33 cellular contexts compared by ENCODE assay signal in the genomic region with DNA sequence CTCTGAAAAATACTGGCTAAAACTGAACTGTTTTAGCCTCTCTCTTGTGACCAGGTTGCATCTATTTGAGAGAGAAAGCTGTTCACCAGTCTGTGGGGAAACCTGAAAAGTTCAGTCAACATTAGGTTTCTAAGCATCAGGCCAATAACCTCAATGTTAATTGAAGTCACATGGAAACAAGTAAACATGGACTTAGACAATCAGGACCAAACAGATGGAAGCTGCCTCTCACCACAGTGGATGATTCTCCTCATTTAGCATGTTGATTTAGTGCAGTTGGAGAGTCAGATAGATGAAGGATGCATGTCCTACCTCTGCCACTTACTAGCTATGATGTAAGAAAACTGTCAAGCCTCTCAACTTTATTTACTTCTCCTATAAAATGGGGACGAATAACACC. TPM values are rescaled to one million over a fixed set of nuclear protein-coding genes. Genes with fewer than 3 reads are reported as not detected.
DNase-seq lines count a peak whose midpoint lies in the region; ATAC-seq, FAIRE-seq and TF ChIP-seq lines count a peak whose summit lies in the region.
"Had no signal": no experiment of that assay in that cellular context is flagged by ENCODE, and none has a peak within 500 bp of the region (broad histone marks: within the 10 kb centered on the region; RNA-seq: fewer than 3 reads in every experiment).

No MANE protein-coding gene starts in this region.

- no peak overlapping the region for H3K27ac ChIP-seq in K562 (ENCODE audit: extremely low read depth, low read depth, low read length)
- H3K27ac ChIP-seq in GM23338 (ENCODE audit: low read depth) = no peak overlapping the region
- H3K27ac ChIP-seq: breast epithelium, GM23248, heart left ventricle, spleen had no signal

- no peaks in the 10 kb centered on the region for H3K79me2 ChIP-seq in K562 (ENCODE audit: control insufficient read depth, insufficient read depth, low read length)
- H3K79me2 ChIP-seq in GM23338 (replicated peaks; ENCODE audit: insufficient read depth) = no peaks in the 10 kb centered on the region

- H2AFZ ChIP-seq in K562 (ENCODE audit: low read depth, low read length) = no peak overlapping the region
- H2AFZ ChIP-seq in GM23338 = no peak overlapping the region; the same call in 1 of the 2 replicates
- H2AFZ ChIP-seq: GM23248 had no signal

- TF ChIP-seq EP300 in K562 (IDR thresholded peaks at IDR 0.05; ENCODE audit: low read length) = 0 out of 2 replicates have a peak, but pooled peaks have one; percentile 9

- no peaks in the 10 kb centered on the region for H3K4me1 Mint-ChIP-seq in GM23338
- H3K4me1 Mint-ChIP-seq: stimulated activated effector memory CD8-positive, alpha-beta T cell treated with anti-CD3 and anti-CD28 coated beads, Interleukin-12 subunit alpha, Interleukin-12 subunit beta, amount 100 ng/mL, for 72 hours had no signal

- H3K4me3 ChIP-seq in K562 = no peak overlapping the region
- H3K4me3 ChIP-seq in GM23338 = no peak overlapping the region
- H3K4me3 ChIP-seq: breast epithelium, GM23248, heart left ventricle, spleen had no signal

- FAIRE-seq in K562 (lab: Jason Lieb, UNC) = no peak
- FAIRE-seq: GM18507 had no signal

- CTCF ChIA-PET in K562 (lab: Yijun Ruan, JAX; ENCODE audit: low intra/inter-chr PET ratio) = no interaction called here

- H3K36me3 Mint-ChIP-seq in GM23338 (ENCODE audit: low read depth) = no peaks in the 10 kb centered on the region
- H3K36me3 Mint-ChIP-seq: natural killer cell treated with Interleukin-12 subunit alpha and Interleukin-12 subunit beta and Interleukin-15 and Interleukin-18, amount 100 ng/mL, for 72 hours; stimulated activated effector memory CD8-positive, alpha-beta T cell treated with anti-CD3 and anti-CD28 coated beads, Interleukin-12 subunit alpha, Interleukin-12 subunit beta, amount 100 ng/mL, for 72 hours had no signal

- ATAC-seq in K562 (no peak), GM23338 (no peak), HG03378 (IDR thresholded peaks at IDR 0.05; ENCODE audit: unreplicated experiment) (no peak)
- ATAC-seq: heart left ventricle; natural killer cell treated with Interleukin-12 subunit alpha and Interleukin-12 subunit beta and Interleukin-15 and Interleukin-18, amount 100 ng/mL, for 72 hours; stimulated activated effector memory CD8-positive, alpha-beta T cell treated with anti-CD3 and anti-CD28 coated beads, Interleukin-12 subunit alpha, Interleukin-12 subunit beta, amount 100 ng/mL, for 72 hours had no signal

- H4K20me1 ChIP-seq in K562 (replicated peaks; ENCODE audit: control insufficient read depth, insufficient read depth, low read length) = no peaks in the 10 kb centered on the region
- H4K20me1 ChIP-seq in GM23338 (replicated peaks; ENCODE audit: insufficient read depth) = no peaks in the 10 kb centered on the region

- no peak overlapping the region for H3K9ac ChIP-seq in K562 (ENCODE audit: insufficient read depth in 1 of 2, low read depth in 2 of 2, low read length in 2 of 2)
- H3K9ac ChIP-seq: GM23248 had no signal

- TF ChIP-seq POLR2A in K562 (conservative IDR thresholded peaks at IDR 0.05) = no peak

- WGBS in K562 (ENCODE audit: insufficient coverage, low coverage, missing lambda C conversion rate) = 0% methylated on average over 1 of the region's 1 CpG

- H3K27me3 ChIP-seq in K562 (ENCODE audit: control insufficient read depth in 2 of 2, insufficient read depth in 2 of 2, low read length in 2 of 2) (peaks cover 0 to 4% of the 10 kb centered on the region in 2 experiments; a peak in 2 of 5 replicates), GM23338 (ENCODE audit: insufficient read depth) (no peaks in the 10 kb centered on the region)
- H3K27me3 ChIP-seq: breast epithelium had no signal

- H3K4me2 ChIP-seq in K562 (ENCODE audit: insufficient read depth, low read length) (no peak overlapping the region), GM23338 (no peak overlapping the region)

- peaks cover 7% of the 10 kb centered on the region for H3K27me3 Mint-ChIP-seq in GM23338 (ENCODE audit: insufficient read depth, low read depth, poor library complexity)

- no peaks in the 10 kb centered on the region for H3K9me1 ChIP-seq in K562 (ENCODE audit: control insufficient read depth, insufficient read depth, low read length)

- no peaks in the 10 kb centered on the region for H3K9me3 ChIP-seq in K562 (replicated peaks; ENCODE audit: control insufficient read depth, insufficient read depth, low read depth, low read length)
- H3K9me3 ChIP-seq: breast epithelium, heart left ventricle, spleen had no signal

- in situ Hi-C loops in K562 (cut with MboI) = no loop called here

- no peak for TF ChIP-seq RAD21 in K562 (CRISPR knock-in tag; conservative IDR thresholded peaks at IDR 0.05 in 1 of 2, IDR thresholded peaks at IDR 0.05 in 1 of 2)

- H3K36me3 ChIP-seq in K562 (ENCODE audit: control insufficient read depth, insufficient read depth, low read length) (no peaks in the 10 kb centered on the region), GM23338 (ENCODE audit: insufficient read depth) (no peaks in the 10 kb centered on the region)
- H3K36me3 ChIP-seq: breast epithelium, heart left ventricle, spleen had no signal

- POLR2A ChIA-PET in K562 (lab: Yijun Ruan, JAX) = interaction anchor here (1.0 kb wide), 1 partner anchor 9 kb away, joined by 4 read pairs; no protein-coding TSS in a partner anchor

- DNase-seq in NCI-H82 (lab: John Stamatoyannopoulos, UW) = peak; percentile 55
- no peak for DNase-seq in NCI-H82 treated with DMSO at 0.1 percent for 48 hours (lab: John Stamatoyannopoulos, UW; ENCODE audit: unreplicated experiment)
- peak; percentile 74 for DNase-seq in NCI-H345 treated with DMSO at 0.1 percent for 48 hours (lab: John Stamatoyannopoulos, UW; ENCODE audit: unreplicated experiment)
- DNase-seq in K562 (ENCODE audit: extremely low read depth in 1 of 4, low spot score in 3 of 4) = no peak
- DNase-seq in GM23338 (ENCODE audit: low spot score) = no peak
- no peak for DNase-seq in kidney glomerular epithelial cell (lab: John Stamatoyannopoulos, UW)
- DNase-seq in kidney tubule cell (ENCODE audit: low spot score) = no peak
- DNase-seq: activated CD4-positive, alpha-beta T cell treated with anti-CD3 and anti-CD28 coated beads for 48 hours; activated naive CD4-positive, alpha-beta T cell treated with anti-CD3 and anti-CD28 coated beads for 36 hours; activated T-cell treated with anti-CD3 and anti-CD28 coated beads, Interleukin-2, amount 50 U/mL, for 48 hours; amniotic stem cell; CD4-positive, alpha-beta T cell; effector memory CD4-positive, alpha-beta T cell; GDM1; GM23248; heart left ventricle; NCI-H2171 treated with DMSO at 0.1 percent for 48 hours; spleen; stimulated activated CD4-positive, alpha-beta T cell treated with anti-CD3 and anti-CD28 coated beads, Interleukin-2, amount 100 ng/mL, for 48 hours; substantia nigra had no signal

- intact Hi-C loops in K562 (cut with micrococcal nuclease) = loop anchor here (5.0 kb wide), 1 partner anchor 47 kb away; no protein-coding TSS in a partner anchor

- TF ChIP-seq CTCF in K562 (IDR thresholded peaks at IDR 0.05 in 2 of 3, conservative IDR thresholded peaks at IDR 0.05 in 1 of 3; ENCODE audit: insufficient read depth in 2 of 3, low read depth in 1 of 3, low read length in 3 of 3) = no peak
- TF ChIP-seq CTCF in GM23338 (conservative IDR thresholded peaks at IDR 0.05; ENCODE audit: low read depth in 2 of 2) = no peak

- no peaks in the 10 kb centered on the region for H3F3A ChIP-seq in GM23338 (replicated peaks; ENCODE audit: low read depth)

- H3K4me3 Mint-ChIP-seq in GM23338 = no peak overlapping the region
- H3K4me3 Mint-ChIP-seq: activated naive CD4-positive, alpha-beta T cell treated with anti-CD3 and anti-CD28 coated beads for 36 hours; CD4-positive, alpha-beta T cell; natural killer cell treated with Interleukin-12 subunit alpha and Interleukin-12 subunit beta and Interleukin-15 and Interleukin-18, amount 100 ng/mL, for 72 hours; stimulated activated effector memory CD8-positive, alpha-beta T cell treated with anti-CD3 and anti-CD28 coated beads, Interleukin-12 subunit alpha, Interleukin-12 subunit beta, amount 100 ng/mL, for 72 hours; T-helper 1 cell treated with Interleukin-12 subunit alpha and Interleukin-12 subunit beta and Interleukin-4 antibody, amounts not matched to agents 30 μg/mL and 1 μg/mL, for 36 hours had no signal

- no TSS peak for BruUV-seq in K562 (replicated peaks; lab: Mats Ljungman, UMichigan)

- no peak overlapping the region for H3K27ac Mint-ChIP-seq in GM23338
- H3K27ac Mint-ChIP-seq: activated naive CD4-positive, alpha-beta T cell treated with anti-CD3 and anti-CD28 coated beads for 36 hours; CD4-positive, alpha-beta T cell; natural killer cell treated with Interleukin-12 subunit alpha and Interleukin-12 subunit beta and Interleukin-15 and Interleukin-18, amount 100 ng/mL, for 72 hours; stimulated activated effector memory CD8-positive, alpha-beta T cell treated with anti-CD3 and anti-CD28 coated beads, Interleukin-12 subunit alpha, Interleukin-12 subunit beta, amount 100 ng/mL, for 72 hours; T-helper 1 cell treated with Interleukin-12 subunit alpha and Interleukin-12 subunit beta and Interleukin-4 antibody, amounts not matched to agents 30 μg/mL and 1 μg/mL, for 36 hours had no signal

- H3K9me3 Mint-ChIP-seq in GM23338 = no peaks in the 10 kb centered on the region
- H3K9me3 Mint-ChIP-seq: activated naive CD4-positive, alpha-beta T cell treated with anti-CD3 and anti-CD28 coated beads for 36 hours; CD4-positive, alpha-beta T cell; natural killer cell treated with Interleukin-12 subunit alpha and Interleukin-12 subunit beta and Interleukin-15 and Interleukin-18, amount 100 ng/mL, for 72 hours; stimulated activated effector memory CD8-positive, alpha-beta T cell treated with anti-CD3 and anti-CD28 coated beads, Interleukin-12 subunit alpha, Interleukin-12 subunit beta, amount 100 ng/mL, for 72 hours; T-helper 1 cell treated with Interleukin-12 subunit alpha and Interleukin-12 subunit beta and Interleukin-4 antibody, amounts not matched to agents 30 μg/mL and 1 μg/mL, for 36 hours had no signal

- H3K4me1 ChIP-seq in K562 (replicated peaks in 1 of 2; ENCODE audit: control insufficient read depth in 2 of 2, insufficient read depth in 2 of 2, low read length in 2 of 2) (no peaks in the 10 kb centered on the region), GM23338 (ENCODE audit: insufficient read depth) (no peaks in the 10 kb centered on the region)
- H3K4me1 ChIP-seq: breast epithelium, heart left ventricle, spleen had no signal

- no peaks in the 10 kb centered on the region; the same call in 1 of the 2 replicates for H3K9me2 ChIP-seq in GM23338 (ENCODE audit: insufficient read depth)

RNA-seq across cellular contexts. Expression of a gene that starts 18.2 kb away (rescaled TPM):
- not detected in 2 replicates for total RNA-seq in K562 (2011; cell fraction: chromatin; rRNA removed; ENCODE audit: low replicate concordance)
- total RNA-seq in K562 (2011; cell fraction: nucleolus; rRNA removed) = not detected in 2 replicates
- not detected in 2 replicates for total RNA-seq in K562 (2011; cell fraction: nucleoplasm; rRNA removed)
- total RNA-seq in K562 (2014; rRNA removed) (not detected in 2 replicates), K562 (2014; rRNA removed; fragmentation: Illumina TruSeq; extraction: Trizol) (not detected in 2 replicates), K562 (2015; rRNA removed; fragmentation: Illumina TruSeq; extraction: Trizol) (not detected in 2 replicates), K562 (2021) (not detected in 2 replicates)
- polyA plus RNA-seq in K562 (2011; rRNA removed) (0.09 TPM in 1 of 2 replicates, not detected in the other), K562 (2014; fragmentation: Illumina TruSeq; extraction: Trizol) (not detected in 2 replicates), K562 (2014; fragmentation: Nextera tagmentation; extraction: Ambion mirVana) (not detected), K562 (2014; rRNA removed) (not detected in 2 replicates), GM23338 (2016; fragmentation: Nextera tagmentation; extraction: Ambion mirVana) (not detected in 2 replicates)
- not detected in 2 replicates for polyA plus RNA-seq in K562 (2011; cell fraction: cytosol; rRNA removed)
- polyA plus RNA-seq in K562 (2011; cell fraction: nucleus; rRNA removed) = not detected in 2 replicates
- 0.11 TPM in 1 of 2 replicates, not detected in the other for polyA plus RNA-seq in K562 (2012)
- not detected in 2 replicates for polyA minus RNA-seq in K562 (2011; rRNA and poly(A)+ RNA removed)
- not detected in 2 replicates for polyA minus RNA-seq in K562 (2011; cell fraction: cytosol; rRNA and poly(A)+ RNA removed)
- polyA minus RNA-seq in K562 (2011; cell fraction: nucleus; rRNA and poly(A)+ RNA removed) = not detected in 2 replicates
- not detected in 2 replicates for total RNA-seq in GM23338 (2014; rRNA removed; shearing (Covaris generic))
- total RNA-seq: A172; activated naive CD4-positive, alpha-beta T cell treated with anti-CD3 and anti-CD28 coated beads for 36 hours; CD4-positive, alpha-beta T cell; fibroblast of villous mesenchyme; GM23248; HT1080; lower leg skin; natural killer cell treated with Interleukin-12 subunit alpha and Interleukin-12 subunit beta and Interleukin-15 and Interleukin-18, amount 100 ng/mL, for 72 hours; osteocyte; RPMI7951; spleen; ureter had no signal
- polyA plus RNA-seq: GM23248, spleen had no signal

Comparison
In these comparisons a context has a peak if more than half of its experiments do, and no peak if none do; other contexts are left out.
1. DNase-seq: peak in NCI-H82 (single experiment) and NCI-H345 treated with DMSO at 0.1 percent for 48 hours (single experiment); none in NCI-H82 treated with DMSO at 0.1 percent for 48 hours (single experiment), K562 (0 of 4), GM23338 (single experiment), kidney glomerular epithelial cell (single experiment) and kidney tubule cell (single experiment).